In genomic region chr22:42079319-42080251, GRCh38 we compare ENCODE assay signal across 8 cellular contexts. TPM values are rescaled to one million over a fixed set of nuclear protein-coding genes. Genes with fewer than 3 reads are reported as not detected.
A peak's percentile ranks its signal among the peaks of the same experiment; 100 is the strongest.
DNase-seq lines count a peak whose midpoint lies in the region; ATAC-seq lines count a peak whose summit lies in the region.

A gene with protein sequence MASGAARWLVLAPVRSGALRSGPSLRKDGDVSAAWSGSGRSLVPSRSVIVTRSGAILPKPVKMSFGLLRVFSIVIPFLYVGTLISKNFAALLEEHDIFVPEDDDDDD (plus strand): TSS chr22:42079700. CDS start chr22:42079769, 69 bp downstream.

- ATAC-seq in GM19372 (IDR thresholded peaks at IDR 0.05; ENCODE audit: low read depth, unreplicated experiment) (peak; percentile 81), HG03558 (IDR thresholded peaks at IDR 0.05; ENCODE audit: extremely low read depth, unreplicated experiment) (peak; percentile 60), left lobe of liver (peak; percentile 89)

- peak; percentile 98 to 100 (median 100) for DNase-seq in C1 segment of cervical spinal cord (lab: John Stamatoyannopoulos, UW)
- peak; percentile 98 for DNase-seq in NCI-H748 treated with DMSO at 0.1 percent for 48 hours (lab: John Stamatoyannopoulos, UW)
- peak; percentile 95 to 97 for DNase-seq in activated CD4-positive, alpha-beta T cell treated with anti-CD3 and anti-CD28 coated beads, Interleukin-2, amount 50 U/mL, for 24 hours (ENCODE audit: low read depth in 1 of 2, low spot score in 1 of 2)
- peak; percentile 98 for DNase-seq in dedifferentiated amniotic fluid mesenchymal stem cell (ENCODE audit: extremely low spot score)
- peak; percentile 99 for DNase-seq in left lobe of liver (ENCODE audit: low spot score)
- peak; percentile 98 for DNase-seq in stimulated activated CD4-positive, alpha-beta T cell treated with anti-CD3 and anti-CD28 coated beads, Interleukin-2, amount 100 ng/mL, for 4 hours (ENCODE audit: low read depth)

RNA-seq across cellular contexts. Expression of the gene that starts here (rescaled TPM):
- 83.8 TPM for total RNA-seq in left lobe of liver

Comparison
In these comparisons a context has a peak if more than half of its experiments do, and no peak if none do; other contexts are left out.
1. Peak in every context shown above with its lines: DNase-seq and ATAC-seq.